In genomic region chr4:6763330-6763851, GRCh38 we compare ENCODE assay signal across 1 cellular context.
TF ChIP-seq lines count a peak whose summit lies in the region.

No MANE protein-coding gene starts in this region.

TF ChIP-seq in GM23338, 12 proteins besides CTCF, POLR2A, EP300 and RAD21 (continued from another document):
- no peak for TF ChIP-seq ZNF462 (CRISPR knock-in tag; IDR thresholded peaks at IDR 0.05)
- TF ChIP-seq JUNB (IDR thresholded peaks at IDR 0.05; ENCODE audit: unreplicated experiment): no peak
- TF ChIP-seq STAT1 (IDR thresholded peaks at IDR 0.05; ENCODE audit: unreplicated experiment): no peak
- no peak for TF ChIP-seq ETS1 (IDR thresholded peaks at IDR 0.05)
- TF ChIP-seq ZNF114 (CRISPR knock-in tag; IDR thresholded peaks at IDR 0.05): no peak
- TF ChIP-seq CREB1 (CRISPR knock-in tag; IDR thresholded peaks at IDR 0.05; ENCODE audit: low read depth): no peak
